ENCODE assay signal across 1 cellular context in genomic region chr17:8726477-8726876, GRCh38.
TF ChIP-seq lines count a peak whose summit lies in the region.

No MANE protein-coding gene starts in this region.

TF ChIP-seq in HepG2, 621 proteins besides CTCF, POLR2A, EP300 and RAD21:
- TF ChIP-seq ZNF724P (CRISPR knock-in tag; IDR thresholded peaks at IDR 0.05; ENCODE audit: borderline replicate concordance), result no peak
- no peak for TF ChIP-seq KLF9 (CRISPR knock-in tag; IDR thresholded peaks at IDR 0.05; ENCODE audit: low read depth)
- no peak for TF ChIP-seq TP53 (CRISPR knock-in tag; conservative IDR thresholded peaks at IDR 0.05)
- no peak for TF ChIP-seq ZNF556 (CRISPR knock-in tag; IDR thresholded peaks at IDR 0.05; ENCODE audit: borderline replicate concordance)
- no peak for TF ChIP-seq FUBP1 (CRISPR knock-in tag; IDR thresholded peaks at IDR 0.05; ENCODE audit: borderline replicate concordance)
- TF ChIP-seq ZNF576 (CRISPR knock-in tag; IDR thresholded peaks at IDR 0.05), result no peak
- no peak for TF ChIP-seq SMAD1 (CRISPR knock-in tag; IDR thresholded peaks at IDR 0.05; ENCODE audit: borderline replicate concordance, low read depth)
- no peak for TF ChIP-seq ZNF781 (CRISPR knock-in tag; IDR thresholded peaks at IDR 0.05; ENCODE audit: borderline replicate concordance, not compliant biosample characterization)
- no peak for TF ChIP-seq ZNF350 (CRISPR knock-in tag; IDR thresholded peaks at IDR 0.05; ENCODE audit: borderline replicate concordance, low read depth)
- no peak for TF ChIP-seq ZBTB43 (CRISPR knock-in tag; conservative IDR thresholded peaks at IDR 0.05)
- no peak for TF ChIP-seq KIAA2018 (CRISPR knock-in tag; IDR thresholded peaks at IDR 0.05; ENCODE audit: borderline replicate concordance)
- TF ChIP-seq ZNF12 (CRISPR knock-in tag; IDR thresholded peaks at IDR 0.05), result no peak
- TF ChIP-seq ZNF570 (CRISPR knock-in tag; IDR thresholded peaks at IDR 0.05; ENCODE audit: borderline replicate concordance), result no peak
- no peak for TF ChIP-seq JUNB (CRISPR knock-in tag; IDR thresholded peaks at IDR 0.05; ENCODE audit: borderline replicate concordance)
- TF ChIP-seq MYNN (CRISPR knock-in tag; IDR thresholded peaks at IDR 0.05; ENCODE audit: low read depth), result no peak
- TF ChIP-seq SIN3A (IDR thresholded peaks at IDR 0.05; ENCODE audit: borderline replicate concordance, low read depth, low read length), result no peak
TF ChIP-seq in HepG2: peak in this region for 0.
